ENCODE assay signal across 8 cellular contexts in genomic region chr5:143213851-143214363, GRCh38.
A peak's percentile ranks its signal among the peaks of the same experiment; 100 is the strongest.
DNase-seq lines count a peak whose midpoint lies in the region; ATAC-seq, FAIRE-seq and TF ChIP-seq lines count a peak whose summit lies in the region.

No MANE protein-coding gene starts in this region.

- H3K4me3 ChIP-seq in CD4-positive, alpha-beta memory T cell (ENCODE audit: low read length in 2 of 2), result no peak overlapping the region
- peak overlapping the region; percentile 0 for H3K4me3 ChIP-seq in astrocyte (ENCODE audit: insufficient read depth, low read depth, low read length)

- H3K36me3 ChIP-seq in CD4-positive, alpha-beta memory T cell (ENCODE audit: insufficient read depth, low read length), result no peaks in the 10 kb centered on the region
- no peaks in the 10 kb centered on the region for H3K36me3 ChIP-seq in astrocyte (ENCODE audit: insufficient read depth, low read length)

- DNase-seq in CD4-positive, alpha-beta memory T cell, result no peak
- peak; percentile 46 for DNase-seq in astrocyte (ENCODE audit: low read depth)
- no peak for DNase-seq in NCI-H82 (lab: John Stamatoyannopoulos, UW)
- DNase-seq in Kasumi-1 (lab: John Stamatoyannopoulos, UW), result no peak
- DNase-seq in iPS-NIHi7 (ENCODE audit: extremely low spot score), result no peak
- DNase-seq in cortex of kidney (lab: John Stamatoyannopoulos, UW), result no peak

- no peaks in the 10 kb centered on the region for H3K79me2 ChIP-seq in astrocyte (ENCODE audit: insufficient read depth, low read length)

- peak overlapping the region in 5 of 7 donors; percentile 11 to 85 (median 63) for H3K27ac Mint-ChIP-seq in CD4-positive, alpha-beta memory T cell
- H3K27ac Mint-ChIP-seq in astrocyte (ENCODE audit: unreplicated experiment), result peak overlapping the region; percentile 95

- peaks cover 0 to 5% (median 0%) of the 10 kb centered on the region in 8 donors for H3K9me3 Mint-ChIP-seq in CD4-positive, alpha-beta memory T cell
- no peaks in the 10 kb centered on the region for H3K9me3 Mint-ChIP-seq in astrocyte (ENCODE audit: unreplicated experiment)

- ATAC-seq in GM19025 (IDR thresholded peaks at IDR 0.05; ENCODE audit: low read depth, unreplicated experiment), result peak; percentile 42
- ATAC-seq in HG03060 (IDR thresholded peaks at IDR 0.05; ENCODE audit: low read depth, unreplicated experiment), result peak; percentile 36

- H3K9ac ChIP-seq in astrocyte (ENCODE audit: low read length), result peak overlapping the region; percentile 64

- CTCF ChIA-PET in CD4-positive, alpha-beta memory T cell (lab: Charles Lee; ENCODE audit: partially characterized antibody), result no interaction called here

- peak overlapping the region; percentile 80 for H3K4me2 ChIP-seq in astrocyte (ENCODE audit: low read length)

- H3K36me3 Mint-ChIP-seq in CD4-positive, alpha-beta memory T cell, result peaks cover 8 to 29% of the 10 kb centered on the region in 2 donors
- peaks cover 5% of the 10 kb centered on the region for H3K36me3 Mint-ChIP-seq in astrocyte (ENCODE audit: low read depth, unreplicated experiment)

- H3K27me3 ChIP-seq in CD4-positive, alpha-beta memory T cell (ENCODE audit: insufficient read depth, low read length), result no peaks in the 10 kb centered on the region
- no peaks in the 10 kb centered on the region for H3K27me3 ChIP-seq in astrocyte (ENCODE audit: insufficient read depth, low read length)

- no peaks in the 10 kb centered on the region for H4K20me1 ChIP-seq in astrocyte (ENCODE audit: insufficient read depth, low read length)

- peaks cover 10% of the 10 kb centered on the region for H3K4me1 ChIP-seq in CD4-positive, alpha-beta memory T cell (ENCODE audit: insufficient read depth, low read length)
- peaks cover 12% of the 10 kb centered on the region for H3K4me1 ChIP-seq in astrocyte (ENCODE audit: insufficient read depth, low read length)

- H3K4me3 Mint-ChIP-seq in CD4-positive, alpha-beta memory T cell, result peak overlapping the region in 2 of 8 donors; percentile 25 to 39
- H3K4me3 Mint-ChIP-seq in astrocyte (ENCODE audit: unreplicated experiment), result no peak overlapping the region

- intact Hi-C loops in CD4-positive, alpha-beta memory T cell (cut with micrococcal nuclease), result no loop called here

- peaks cover 8 to 22% (median 19%) of the 10 kb centered on the region in 4 donors for H3K4me1 Mint-ChIP-seq in CD4-positive, alpha-beta memory T cell
- peaks cover 21% of the 10 kb centered on the region for H3K4me1 Mint-ChIP-seq in astrocyte (ENCODE audit: low read depth, unreplicated experiment)

- H3K27me3 Mint-ChIP-seq in CD4-positive, alpha-beta memory T cell, result no peaks in the 10 kb centered on the region
- no peaks in the 10 kb centered on the region for H3K27me3 Mint-ChIP-seq in astrocyte (ENCODE audit: low read depth, unreplicated experiment)

- FAIRE-seq in astrocyte (lab: Jason Lieb, UNC), result no peak

- no peak overlapping the region for H3K27ac ChIP-seq in CD4-positive, alpha-beta memory T cell (ENCODE audit: low read depth, low read length)
- peak overlapping the region; percentile 64 for H3K27ac ChIP-seq in astrocyte (ENCODE audit: low read depth, low read length)

- H2AFZ ChIP-seq in astrocyte (ENCODE audit: low read depth, low read length), result peak overlapping the region; percentile 61

- H3K9me3 ChIP-seq in CD4-positive, alpha-beta memory T cell (ENCODE audit: control insufficient read depth in 1 of 2, low read length in 2 of 2), result no peaks in the 10 kb centered on the region
- no peaks in the 10 kb centered on the region for H3K9me3 ChIP-seq in astrocyte (ENCODE audit: insufficient read depth, low read depth, low read length)

- POLR2A ChIA-PET in CD4-positive, alpha-beta memory T cell (lab: Charles Lee; ENCODE audit: partially characterized antibody), result interaction anchor here (0.6 to 2.0 kb wide), 2 partner anchors 14 to 15 kb away, joined by 3 to 7 read pairs; no protein-coding TSS in a partner anchor

- no peak for TF ChIP-seq CTCF in astrocyte (IDR thresholded peaks at IDR 0.05; ENCODE audit: insufficient read depth, low read depth, low read length)
